ENCODE assay signal across 8 cellular contexts in the genomic region with DNA sequence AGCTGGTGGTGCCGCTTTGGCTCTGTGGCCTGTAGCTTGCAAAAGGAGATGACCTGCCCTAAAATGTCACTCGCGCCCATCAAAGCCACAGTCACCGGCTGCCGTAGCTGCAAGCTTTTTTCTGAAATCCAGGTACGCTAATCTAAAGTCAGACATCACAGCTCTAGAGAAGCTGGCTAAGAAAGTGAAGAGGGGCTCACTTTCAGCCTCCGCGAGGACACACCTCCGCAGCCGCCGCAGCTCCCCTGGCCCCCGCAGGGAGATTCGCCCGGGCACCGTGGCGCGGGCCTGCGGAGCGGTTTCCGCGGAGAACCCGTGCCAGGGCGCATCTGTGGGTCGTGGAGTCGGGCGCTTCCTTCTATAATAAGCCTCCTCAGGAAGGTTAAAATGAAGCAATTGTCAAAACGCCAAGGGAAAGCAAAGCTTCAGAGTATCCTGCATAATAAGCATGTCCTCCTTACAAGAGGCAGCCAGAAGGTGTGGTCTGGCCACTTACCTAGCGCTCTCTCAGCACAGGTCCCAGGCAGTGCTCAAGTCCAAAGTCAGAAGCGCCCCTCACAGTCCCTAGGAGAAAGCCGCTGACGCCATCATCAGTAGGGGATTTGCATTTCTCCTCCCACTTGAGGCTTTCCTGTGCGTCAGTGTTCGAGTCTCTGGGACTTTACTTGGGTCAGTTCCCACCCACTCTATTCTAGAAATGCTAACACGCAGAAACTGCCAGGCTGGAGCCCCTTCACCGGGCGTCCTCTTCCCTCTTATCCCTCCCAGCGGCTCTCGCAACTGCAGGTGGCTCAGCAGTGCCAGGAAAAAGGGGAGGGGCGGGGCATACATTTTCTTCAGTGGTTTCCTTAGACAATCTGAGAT. TPM values are rescaled to one million over a fixed set of nuclear protein-coding genes. Genes with fewer than 3 reads are reported as not detected.
DNase-seq lines count a peak whose midpoint lies in the region; ATAC-seq and TF ChIP-seq lines count a peak whose summit lies in the region.

A gene with protein sequence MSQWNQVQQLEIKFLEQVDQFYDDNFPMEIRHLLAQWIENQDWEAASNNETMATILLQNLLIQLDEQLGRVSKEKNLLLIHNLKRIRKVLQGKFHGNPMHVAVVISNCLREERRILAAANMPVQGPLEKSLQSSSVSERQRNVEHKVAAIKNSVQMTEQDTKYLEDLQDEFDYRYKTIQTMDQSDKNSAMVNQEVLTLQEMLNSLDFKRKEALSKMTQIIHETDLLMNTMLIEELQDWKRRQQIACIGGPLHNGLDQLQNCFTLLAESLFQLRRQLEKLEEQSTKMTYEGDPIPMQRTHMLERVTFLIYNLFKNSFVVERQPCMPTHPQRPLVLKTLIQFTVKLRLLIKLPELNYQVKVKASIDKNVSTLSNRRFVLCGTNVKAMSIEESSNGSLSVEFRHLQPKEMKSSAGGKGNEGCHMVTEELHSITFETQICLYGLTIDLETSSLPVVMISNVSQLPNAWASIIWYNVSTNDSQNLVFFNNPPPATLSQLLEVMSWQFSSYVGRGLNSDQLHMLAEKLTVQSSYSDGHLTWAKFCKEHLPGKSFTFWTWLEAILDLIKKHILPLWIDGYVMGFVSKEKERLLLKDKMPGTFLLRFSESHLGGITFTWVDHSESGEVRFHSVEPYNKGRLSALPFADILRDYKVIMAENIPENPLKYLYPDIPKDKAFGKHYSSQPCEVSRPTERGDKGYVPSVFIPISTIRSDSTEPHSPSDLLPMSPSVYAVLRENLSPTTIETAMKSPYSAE (minus strand): TSS at position 544 of the 864 bp plus-strand sequence. CDS start 2,791 bp downstream, outside the sequence.

- no peaks in the 10 kb centered on the region for H3K36me3 ChIP-seq in ascending aorta

- intact Hi-C loops in ascending aorta (cut with DNase I), result loop anchor here (5.0 kb wide), 1 partner anchor 98 kb away; no protein-coding TSS in a partner anchor

- peak; percentile 79 for ATAC-seq in GM19043 (IDR thresholded peaks at IDR 0.05; ENCODE audit: low read depth, unreplicated experiment)
- peak; percentile 90 for ATAC-seq in HG03378 (IDR thresholded peaks at IDR 0.05; ENCODE audit: unreplicated experiment)

- H3K4me1 ChIP-seq in ascending aorta, result no peaks in the 10 kb centered on the region

- no peak within 1 kb of the TSS for H3K27ac ChIP-seq in ascending aorta

- H3K9me3 ChIP-seq in ascending aorta, result no peaks in the 10 kb centered on the region

- TF ChIP-seq CTCF in AG10803 (conservative IDR thresholded peaks at IDR 0.05; ENCODE audit: low read length) (no peak), ascending aorta (IDR thresholded peaks at IDR 0.05) (no peak)

- DNase-seq in AG10803 (ENCODE audit: low read depth) (no peak), T-helper 2 cell (peak; percentile 47 to 93 (median 73)), ascending aorta (ENCODE audit: low spot score in 2 of 2) (peak; percentile 45 to 72), iPS-NIHi11 (ENCODE audit: low spot score) (peak; percentile 67), superior temporal gyrus (ENCODE audit: extremely low spot score) (no peak)
- DNase-seq in stimulated activated CD4-positive, alpha-beta T cell treated with anti-CD3 and anti-CD28 coated beads, Interleukin-15, amount 100 ng/mL, for 1 hour (ENCODE audit: low read depth in 1 of 2, low spot score in 1 of 2), result peak; percentile 44 to 50

- H3K4me3 ChIP-seq in AG10803 (ENCODE audit: low read length) (peak within 1 kb of the TSS; percentile 53), ascending aorta (peak within 1 kb of the TSS; percentile 46 to 68)

- H3K27me3 ChIP-seq in ascending aorta, result no peaks in the 10 kb centered on the region

RNA-seq across cellular contexts. Expression of the gene that starts here (rescaled TPM):
- 0.85 TPM for total RNA-seq in ascending aorta

Comparison
In these comparisons a context has a peak if more than half of its experiments do, and no peak if none do; other contexts are left out.
1. Peak in DNase-seq and H3K4me3 ChIP-seq in ascending aorta; RNA of the gene not detected or under 1 TPM.
2. DNase-seq: peak in T-helper 2 cell (5 of 5), iPS-NIHi11 (single experiment) and stimulated activated CD4-positive, alpha-beta T cell treated with anti-CD3 and anti-CD28 coated beads, Interleukin-15, amount 100 ng/mL, for 1 hour (2 of 2); none in AG10803 (single experiment) and superior temporal gyrus (single experiment).